ENCODE assay signal across 25 cellular contexts in the genomic region with DNA sequence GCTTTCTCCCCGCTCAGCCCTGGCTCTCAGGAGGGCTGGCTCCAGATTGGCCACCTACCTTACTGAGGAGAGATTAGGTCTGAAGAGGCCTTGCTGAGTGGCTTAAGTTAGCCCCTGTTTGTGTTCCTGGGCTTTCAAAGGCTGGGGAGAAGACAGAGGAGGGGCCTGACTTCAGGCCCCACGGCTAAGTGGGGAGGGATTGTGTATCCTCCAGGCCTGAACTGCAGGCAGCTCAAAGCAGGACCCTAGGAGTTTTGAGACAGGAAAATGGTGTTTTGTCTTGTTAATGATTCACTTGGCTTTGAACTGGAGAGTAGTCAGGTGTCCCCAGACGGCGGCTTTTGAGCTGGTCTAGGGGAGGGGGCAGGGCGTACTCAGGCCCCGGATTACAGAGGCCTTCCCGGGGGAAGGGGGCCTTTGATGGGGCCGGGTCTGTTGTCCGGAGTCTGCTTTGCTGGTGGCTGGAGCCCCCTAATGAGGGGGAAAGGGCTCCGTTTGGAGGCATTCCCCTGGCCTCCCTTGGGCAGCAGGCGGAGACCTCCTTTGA.
DNase-seq lines count a peak whose midpoint lies in the region; ATAC-seq and TF ChIP-seq lines count a peak whose summit lies in the region.
"Had no signal": no experiment of that assay in that cellular context is flagged by ENCODE, and none has a peak within 500 bp of the region (broad histone marks: within the 10 kb centered on the region; RNA-seq: fewer than 3 reads in every experiment).

No MANE protein-coding gene starts in this region.

- no peaks in the 10 kb centered on the region for H3K27me3 ChIP-seq in lower lobe of right lung (ENCODE audit: low read depth)
- no peaks in the 10 kb centered on the region for H3K27me3 ChIP-seq in sigmoid colon
- H3K27me3 ChIP-seq: SJCRH30 had no signal

- H3K36me3 ChIP-seq in lower lobe of right lung = no peaks in the 10 kb centered on the region
- no peaks in the 10 kb centered on the region for H3K36me3 ChIP-seq in sigmoid colon
- H3K36me3 ChIP-seq: left ventricle myocardium inferior, SJCRH30, stomach, transverse colon had no signal

- H3K27ac ChIP-seq in lower lobe of right lung (peak overlapping the region; percentile 56), sigmoid colon (no peak overlapping the region)
- H3K27ac ChIP-seq: foreskin keratinocyte, left ventricle myocardium inferior, SJCRH30, stomach, transverse colon had no signal

- H3K4me1 ChIP-seq in lower lobe of right lung = no peaks in the 10 kb centered on the region
- no peaks in the 10 kb centered on the region for H3K4me1 ChIP-seq in sigmoid colon
- H3K4me1 ChIP-seq: foreskin keratinocyte, SJCRH30, stomach, transverse colon had no signal

- peaks cover 24% of the 10 kb centered on the region for H3K4me1 Mint-ChIP-seq in type B pancreatic cell (ENCODE audit: unreplicated experiment)
- H3K4me1 Mint-ChIP-seq: CD8-positive, alpha-beta memory T cell had no signal

- no peak overlapping the region for H3K27ac Mint-ChIP-seq in type B pancreatic cell
- H3K27ac Mint-ChIP-seq: activated naive CD8-positive, alpha-beta T cell; activated T-cell treated with anti-CD3 and anti-CD28 coated beads, Interleukin-2, amount 50 U/mL, for 72 hours; CD8-positive, alpha-beta memory T cell had no signal

- H3K9me3 ChIP-seq in lower lobe of right lung (no peaks in the 10 kb centered on the region), sigmoid colon (no peaks in the 10 kb centered on the region)
- H3K9me3 ChIP-seq: left ventricle myocardium inferior, SJCRH30, stomach, transverse colon had no signal

- no peak for TF ChIP-seq POLR2A in sigmoid colon (IDR thresholded peaks at IDR 0.05)
- TF ChIP-seq POLR2A in erythroblast (IDR thresholded peaks at IDR 0.05; ENCODE audit: low read length) = no peak

- WGBS in sigmoid colon, 2 donors = 35 to 66% methylated on average over 11 of the region's 11 CpGs

- DNase-seq in NCI-H82 (lab: John Stamatoyannopoulos, UW) (peak; percentile 24), NCI-H82 treated with DMSO at 0.1 percent for 48 hours (lab: John Stamatoyannopoulos, UW; ENCODE audit: unreplicated experiment) (no peak), iPS DF 19.7 (ENCODE audit: low read depth, low spot score) (peak; percentile 95), lower lobe of right lung (no peak), sigmoid colon (peak; percentile 48), type B pancreatic cell (ENCODE audit: extremely low spot score, unreplicated experiment) (no peak), erythroblast (lab: John Stamatoyannopoulos, UW) (no peak)
- no peak for DNase-seq in activated effector memory CD4-positive, alpha-beta T cell treated with Interleukin-2 at 50 U/mL for 16 hours
- DNase-seq: 8988T; activated CD4-positive, alpha-beta T cell treated with anti-CD3 and anti-CD28 coated beads for 4 hours; activated T-cell treated with anti-CD3 and anti-CD28 coated beads, Interleukin-2, amount 50 U/mL, for 72 hours; CD8-positive, alpha-beta memory T cell; DMS79; foreskin keratinocyte; IMR-90; left ventricle myocardium inferior; NCI-H1105 treated with DMSO at 0.1 percent for 48 hours; NCI-H2081; nucleus accumbens; SJCRH30; stomach; T-helper 1 cell; transverse colon had no signal

- no peak overlapping the region for H3K4me3 ChIP-seq in lower lobe of right lung
- H3K4me3 ChIP-seq in sigmoid colon = no peak overlapping the region
- H3K4me3 ChIP-seq: GM12878, left ventricle myocardium inferior, SJCRH30, stomach, transverse colon had no signal

- no peaks in the 10 kb centered on the region for H3K9me3 Mint-ChIP-seq in type B pancreatic cell
- H3K9me3 Mint-ChIP-seq: activated T-cell treated with anti-CD3 and anti-CD28 coated beads, Interleukin-2, amount 50 U/mL, for 72 hours; CD8-positive, alpha-beta memory T cell had no signal

- TF ChIP-seq CTCF in lower lobe of right lung (IDR thresholded peaks at IDR 0.05) (no peak), sigmoid colon (IDR thresholded peaks at IDR 0.05) (no peak), type B pancreatic cell (conservative IDR thresholded peaks at IDR 0.05) (no peak)

- ATAC-seq in lower lobe of right lung = peak; percentile 64 to 70
- ATAC-seq: activated T-cell treated with anti-CD3 and anti-CD28 coated beads, Interleukin-2, amount 50 U/mL, for 72 hours; foreskin keratinocyte; GM12878 had no signal

- no peaks in the 10 kb centered on the region for H3K36me3 Mint-ChIP-seq in type B pancreatic cell
- H3K36me3 Mint-ChIP-seq: activated naive CD8-positive, alpha-beta T cell; CD8-positive, alpha-beta memory T cell had no signal

- intact Hi-C loops in lower lobe of right lung (cut with DNase I) (no loop called here), sigmoid colon (cut with DNase I) (no loop called here)

- no peak for TF ChIP-seq EP300 in sigmoid colon (IDR thresholded peaks at IDR 0.05)

- no peak overlapping the region for H3K4me3 Mint-ChIP-seq in type B pancreatic cell
- H3K4me3 Mint-ChIP-seq: activated naive CD8-positive, alpha-beta T cell; activated T-cell treated with anti-CD3 and anti-CD28 coated beads, Interleukin-2, amount 50 U/mL, for 72 hours; CD8-positive, alpha-beta memory T cell had no signal

- peaks cover 60% of the 10 kb centered on the region for H3K27me3 Mint-ChIP-seq in type B pancreatic cell

Comparison
In these comparisons a context has a peak if more than half of its experiments do, and no peak if none do; other contexts are left out.
1. DNase-seq: peak in NCI-H82 (single experiment), iPS DF 19.7 (single experiment) and sigmoid colon (single experiment); none in NCI-H82 treated with DMSO at 0.1 percent for 48 hours (single experiment), lower lobe of right lung (single experiment), type B pancreatic cell (single experiment), activated effector memory CD4-positive, alpha-beta T cell treated with Interleukin-2 at 50 U/mL for 16 hours (single experiment) and erythroblast (0 of 2).